Comparison of ENCODE assay signal across 8 cellular contexts in genomic region chr5:72107874-72108199, GRCh38. TPM values are rescaled to one million over a fixed set of nuclear protein-coding genes. Genes with fewer than 3 reads are reported as not detected.
A peak's percentile ranks its signal among the peaks of the same experiment; 100 is the strongest.
DNase-seq lines count a peak whose midpoint lies in the region; ATAC-seq and TF ChIP-seq lines count a peak whose summit lies in the region.

No MANE protein-coding gene starts in this region.

- H3K27me3 ChIP-seq in MG63 = no peaks in the 10 kb centered on the region; the same call in 1 of the 2 replicates
- H3K27me3 ChIP-seq in body of pancreas = peaks cover 0 to 8% of the 10 kb centered on the region in 2 donors

- DNase-seq in GM13976 (ENCODE audit: low spot score) (peak; percentile 58), MG63 (no peak), body of pancreas (no peak), kidney tubule cell (ENCODE audit: low spot score) (peak; percentile 55)
- no peak for DNase-seq in stimulated activated CD4-positive, alpha-beta T cell treated with anti-CD3 and anti-CD28 coated beads, Interleukin-12 subunit alpha, Interleukin-12 subunit beta, amount 100 ng/mL, for 4 hours

- intact Hi-C loops in body of pancreas (cut with DNase I) = no loop called here

- WGBS in body of pancreas, 2 donors = 1 to 3% methylated on average over 7 to 12 of the region's 12 CpGs

- no peaks in the 10 kb centered on the region for H3K9me3 ChIP-seq in MG63
- H3K9me3 ChIP-seq in body of pancreas = no peaks in the 10 kb centered on the region

- H3K4me3 ChIP-seq in MG63 (peak overlapping the region; percentile 85), body of pancreas (peak overlapping the region; percentile 31 to 52)

- H3K27ac ChIP-seq in body of pancreas (peak overlapping the region in 2 of 4 donors; percentile 15 to 49), temporal lobe (ENCODE audit: low read depth, low read length) (peak overlapping the region; percentile 95)

- ATAC-seq in body of pancreas = peak; percentile 13
- ATAC-seq in HG02852 (IDR thresholded peaks at IDR 0.05; ENCODE audit: unreplicated experiment) = no peak
- no peak for ATAC-seq in HG03175 (IDR thresholded peaks at IDR 0.05; ENCODE audit: unreplicated experiment)

- peaks cover 24% of the 10 kb centered on the region for H3K4me1 ChIP-seq in body of pancreas

- TF ChIP-seq POLR2A in body of pancreas (IDR thresholded peaks at IDR 0.05) = no peak

- H3K36me3 ChIP-seq in MG63 (peaks cover 33% of the 10 kb centered on the region), body of pancreas (replicated peaks in 1 of 2; ENCODE audit: insufficient read depth in 1 of 2, low read depth in 2 of 2) (no peaks in the 10 kb centered on the region)

- no peak for TF ChIP-seq CTCF in GM13976 (IDR thresholded peaks at IDR 0.05; ENCODE audit: borderline replicate concordance, control extremely low read depth, extremely low read depth, insufficient read depth, missing control alignments)
- TF ChIP-seq CTCF in body of pancreas (IDR thresholded peaks at IDR 0.05) = no peak

- in situ Hi-C loops in GM13976 (cut with MboI; ENCODE audit: low sequenced_read_pairs, unreplicated experiment) = no loop called here

RNA-seq across cellular contexts. Expression of gene MAP1B, which starts 0.6 kb away (rescaled TPM):
- 45.2 and 52.1 TPM in 2 replicates for total RNA-seq in MG63 (2014; rRNA removed; shearing (Covaris generic); ENCODE audit: low replicate concordance)
- total RNA-seq in body of pancreas (10 to 100 TPM; 30.4 to 69.9 TPM), temporal lobe (786 TPM)

Comparison
In these comparisons a context has a peak if more than half of its experiments do, and no peak if none do; other contexts are left out.
1. DNase-seq: peak in GM13976 (single experiment) and kidney tubule cell (single experiment); none in MG63 (single experiment), body of pancreas (0 of 4) and stimulated activated CD4-positive, alpha-beta T cell treated with anti-CD3 and anti-CD28 coated beads, Interleukin-12 subunit alpha, Interleukin-12 subunit beta, amount 100 ng/mL, for 4 hours (single experiment).
2. RNA of gene MAP1B, which starts 0.6 kb away (total RNA-seq): 786 TPM in temporal lobe (single experiment); 30.4 to 69.9 TPM in body of pancreas and 45.2 to 52.1 TPM in MG63; every median in the first group is over 10 times any median in the second.